In genomic region chr13:95636853-95637252, GRCh38 we compare ENCODE assay signal across 15 cellular contexts. TPM values are rescaled to one million over a fixed set of nuclear protein-coding genes. Genes with fewer than 3 reads are reported as not detected.
DNase-seq lines count a peak whose midpoint lies in the region; ATAC-seq and TF ChIP-seq lines count a peak whose summit lies in the region.
"Had no signal": no experiment of that assay in that cellular context is flagged by ENCODE, and none has a peak within 500 bp of the region (broad histone marks: within the 10 kb centered on the region; RNA-seq: fewer than 3 reads in every experiment).

No MANE protein-coding gene starts in this region.

- H3K4me1 Mint-ChIP-seq in activated T-cell treated with anti-CD3 and anti-CD28 coated beads, Interleukin-2, amount 50 U/mL, for 72 hours (ENCODE audit: low read depth): peaks cover 20% of the 10 kb centered on the region
- peaks cover 11% of the 10 kb centered on the region for H3K4me1 Mint-ChIP-seq in activated naive CD8-positive, alpha-beta T cell treated with anti-CD3 and anti-CD28 coated beads, Interleukin-2, amount 10 ng/mL, durations not matched to agents 7 days and 5 days
- peaks cover 23% of the 10 kb centered on the region for H3K4me1 Mint-ChIP-seq in stimulated activated naive CD8-positive, alpha-beta T cell treated with anti-CD3 and anti-CD28 coated beads, Interleukin-15, amount 100 ng/mL, for 72 hours

- no peaks in the 10 kb centered on the region for H4K20me1 ChIP-seq in SK-N-SH (ENCODE audit: insufficient read depth)

- H3K27me3 Mint-ChIP-seq in activated T-cell treated with anti-CD3 and anti-CD28 coated beads, Interleukin-2, amount 50 U/mL, for 72 hours (ENCODE audit: low read depth): peaks cover 35% of the 10 kb centered on the region
- peaks cover 30% of the 10 kb centered on the region for H3K27me3 Mint-ChIP-seq in activated naive CD8-positive, alpha-beta T cell treated with anti-CD3 and anti-CD28 coated beads, Interleukin-2, amount 10 ng/mL, durations not matched to agents 7 days and 5 days
- peaks cover 40% of the 10 kb centered on the region for H3K27me3 Mint-ChIP-seq in stimulated activated naive CD8-positive, alpha-beta T cell treated with anti-CD3 and anti-CD28 coated beads, Interleukin-15, amount 100 ng/mL, for 72 hours

- H3K4me3 ChIP-seq in SK-N-SH (ENCODE audit: low read depth in 2 of 2, low read length in 1 of 2): no peak overlapping the region
- H3K4me3 ChIP-seq: HAP-1 had no signal

- no peak for TF ChIP-seq RAD21 in SK-N-SH (IDR thresholded peaks at IDR 0.05; ENCODE audit: low read length)

- H2AFZ ChIP-seq in SK-N-SH (ENCODE audit: low read depth): no peak overlapping the region

- no peaks in the 10 kb centered on the region for H3K9me3 ChIP-seq in SK-N-SH
- H3K9me3 ChIP-seq: HAP-1 had no signal

- no peak for TF ChIP-seq EP300 in SK-N-SH (IDR thresholded peaks at IDR 0.05; ENCODE audit: borderline replicate concordance in 1 of 2, low read depth in 1 of 2, low read length in 1 of 2)

- no peaks in the 10 kb centered on the region for H3F3A ChIP-seq in SK-N-SH (replicated peaks; ENCODE audit: insufficient read depth)

- CTCF ChIA-PET in SK-N-SH (lab: Yijun Ruan, JAX): interaction anchor here (0.7 kb wide), 1 partner anchor 27 kb away, joined by 3 read pairs; no protein-coding TSS in a partner anchor

- H3K27ac ChIP-seq in SK-N-SH (ENCODE audit: low read depth in 2 of 2, low read length in 1 of 2): no peak overlapping the region
- H3K27ac ChIP-seq: C4-2B had no signal

- no peak overlapping the region for H3K9ac ChIP-seq in SK-N-SH

- H3K27me3 ChIP-seq in SK-N-SH (ENCODE audit: insufficient read depth): no peaks in the 10 kb centered on the region

- peaks cover 22% of the 10 kb centered on the region; the same call in 1 of the 2 replicates for H3K79me2 ChIP-seq in SK-N-SH (ENCODE audit: insufficient read depth)

- peak overlapping the region in 1 of 2 donors; percentile 18 for H3K4me3 Mint-ChIP-seq in activated T-cell treated with anti-CD3 and anti-CD28 coated beads, Interleukin-2, amount 50 U/mL, for 72 hours
- H3K4me3 Mint-ChIP-seq in activated naive CD8-positive, alpha-beta T cell treated with anti-CD3 and anti-CD28 coated beads, Interleukin-2, amount 10 ng/mL, durations not matched to agents 7 days and 5 days: peak overlapping the region; percentile 11
- no peak overlapping the region for H3K4me3 Mint-ChIP-seq in stimulated activated naive CD8-positive, alpha-beta T cell treated with anti-CD3 and anti-CD28 coated beads, Interleukin-15, amount 100 ng/mL, for 72 hours

- H3K36me3 Mint-ChIP-seq in activated T-cell treated with anti-CD3 and anti-CD28 coated beads, Interleukin-2, amount 50 U/mL, for 72 hours (ENCODE audit: insufficient read depth in 2 of 2): no peaks in the 10 kb centered on the region
- no peaks in the 10 kb centered on the region for H3K36me3 Mint-ChIP-seq in activated naive CD8-positive, alpha-beta T cell treated with anti-CD3 and anti-CD28 coated beads, Interleukin-2, amount 10 ng/mL, durations not matched to agents 7 days and 5 days

- no peak for DNase-seq in activated T-cell treated with anti-CD3 and anti-CD28 coated beads, Interleukin-2, amount 50 U/mL, for 72 hours
- DNase-seq in activated T-cell treated with anti-CD3 and anti-CD28 coated beads, Interleukin-2, amount 50 U/mL, for 48 hours: no peak
- DNase-seq in SK-N-SH (no peak), NCI-H1048 (lab: John Stamatoyannopoulos, UW) (no peak), NCI-H526 treated with DMSO at 0.1 percent for 48 hours (lab: John Stamatoyannopoulos, UW) (no peak)
- no peak for DNase-seq in activated naive CD8-positive, alpha-beta T cell treated with anti-CD3 and anti-CD28 coated beads, Interleukin-2, amount 10 ng/mL, durations not matched to agents 7 days and 5 days
- peak in 1 of 2 donors; percentile 3 for DNase-seq in stimulated activated naive CD8-positive, alpha-beta T cell treated with anti-CD3 and anti-CD28 coated beads, Interleukin-15, amount 100 ng/mL, for 72 hours
- DNase-seq: GDM1, Kasumi-1, NCI-H1417 treated with DMSO at 0.1 percent for 48 hours, NCI-H2029 treated with DMSO at 0.1 percent for 48 hours, NCI-H774 had no signal

- no peak overlapping the region for H3K4me2 ChIP-seq in SK-N-SH

- peaks cover 0 to 6% of the 10 kb centered on the region in 2 experiments; a peak in 2 of 4 replicates for H3K4me1 ChIP-seq in SK-N-SH (ENCODE audit: control insufficient read depth in 1 of 2, insufficient read depth in 2 of 2, low read depth in 1 of 2, low read length in 1 of 2)
- H3K4me1 ChIP-seq: HAP-1 had no signal

- TF ChIP-seq CTCF in SK-N-SH (IDR thresholded peaks at IDR 0.05): no peak

- no peak overlapping the region for H3K27ac Mint-ChIP-seq in activated T-cell treated with anti-CD3 and anti-CD28 coated beads, Interleukin-2, amount 50 U/mL, for 72 hours
- peak overlapping the region; percentile 0 for H3K27ac Mint-ChIP-seq in activated naive CD8-positive, alpha-beta T cell treated with anti-CD3 and anti-CD28 coated beads, Interleukin-2, amount 10 ng/mL, durations not matched to agents 7 days and 5 days
- H3K27ac Mint-ChIP-seq in stimulated activated naive CD8-positive, alpha-beta T cell treated with anti-CD3 and anti-CD28 coated beads, Interleukin-15, amount 100 ng/mL, for 72 hours: no peak overlapping the region

- no peaks in the 10 kb centered on the region for H3K9me3 Mint-ChIP-seq in activated T-cell treated with anti-CD3 and anti-CD28 coated beads, Interleukin-2, amount 50 U/mL, for 72 hours
- no peaks in the 10 kb centered on the region for H3K9me3 Mint-ChIP-seq in activated naive CD8-positive, alpha-beta T cell treated with anti-CD3 and anti-CD28 coated beads, Interleukin-2, amount 10 ng/mL, durations not matched to agents 7 days and 5 days
- no peaks in the 10 kb centered on the region for H3K9me3 Mint-ChIP-seq in stimulated activated naive CD8-positive, alpha-beta T cell treated with anti-CD3 and anti-CD28 coated beads, Interleukin-15, amount 100 ng/mL, for 72 hours

- POLR2A ChIA-PET in SK-N-SH (lab: Yijun Ruan, JAX): no interaction called here
- POLR2A ChIA-PET in activated naive CD8-positive, alpha-beta T cell treated with anti-CD3 and anti-CD28 coated beads, Interleukin-2, amount 10 ng/mL, durations not matched to agents 7 days and 5 days (lab: Charles Lee): no interaction called here

- H3K36me3 ChIP-seq in SK-N-SH (replicated peaks in 1 of 2; ENCODE audit: control insufficient read depth in 1 of 2, insufficient read depth in 2 of 2, low read length in 1 of 2): peaks cover 50 to 67% of the 10 kb centered on the region in 2 experiments

- no peaks in the 10 kb centered on the region for H3K9me2 ChIP-seq in SK-N-SH

- peak; percentile 61 to 80 for ATAC-seq in activated T-cell treated with anti-CD3 and anti-CD28 coated beads, Interleukin-2, amount 50 U/mL, for 72 hours (replicated peaks in 1 of 2)
- ATAC-seq in activated naive CD8-positive, alpha-beta T cell treated with anti-CD3 and anti-CD28 coated beads, Interleukin-2, amount 10 ng/mL, durations not matched to agents 7 days and 5 days (ENCODE audit: low read depth): peak; percentile 77
- ATAC-seq in stimulated activated naive CD8-positive, alpha-beta T cell treated with anti-CD3 and anti-CD28 coated beads, Interleukin-15, amount 100 ng/mL, for 72 hours: peak; percentile 52

TF ChIP-seq in SK-N-SH, 30 proteins besides CTCF, POLR2A, EP300 and RAD21 (continues in another document):
- TF ChIP-seq GATA2 (CRISPR knock-in tag; IDR thresholded peaks at IDR 0.05): no peak
- no peak for TF ChIP-seq JUND (IDR thresholded peaks at IDR 0.05)
- TF ChIP-seq MXI1 (IDR thresholded peaks at IDR 0.05; ENCODE audit: low read depth, low read length): no peak
- TF ChIP-seq REST (IDR thresholded peaks at IDR 0.05; ENCODE audit: low read depth, low read length): no peak

RNA-seq across cellular contexts. Expression of gene DZIP1, which starts 7.7 kb away (rescaled TPM):
- total RNA-seq in activated T-cell treated with anti-CD3 and anti-CD28 coated beads, Interleukin-2, amount 50 U/mL, for 72 hours: under 1 TPM; 0.19 to 0.31 TPM
- 15.0 and 15.2 TPM in 2 replicates for polyA plus RNA-seq in SK-N-SH (2012; rRNA removed)
- polyA plus RNA-seq in SK-N-SH (2012; cell fraction: cytosol; rRNA removed): 13.9 and 16.3 TPM in 2 replicates
- 31.3 and 43.5 TPM in 2 replicates for polyA plus RNA-seq in SK-N-SH (2012; cell fraction: nucleus; rRNA removed)
- total RNA-seq in activated naive CD8-positive, alpha-beta T cell treated with anti-CD3 and anti-CD28 coated beads, Interleukin-2, amount 10 ng/mL, durations not matched to agents 7 days and 5 days: under 1 TPM; 0.17 to 0.45 TPM
- total RNA-seq: HT-29 had no signal

RNA-seq across cellular contexts. Expression of gene DNAJC3, which starts 40.1 kb away (rescaled TPM):
- total RNA-seq in activated T-cell treated with anti-CD3 and anti-CD28 coated beads, Interleukin-2, amount 50 U/mL, for 72 hours: 10 to 100 TPM; 22.3 to 24.9 TPM
- 5.8 and 8.2 TPM in 2 replicates for polyA plus RNA-seq in SK-N-SH (2012; rRNA removed)
- polyA plus RNA-seq in SK-N-SH (2012; cell fraction: cytosol; rRNA removed): 8.7 and 9.4 TPM in 2 replicates
- polyA plus RNA-seq in SK-N-SH (2012; cell fraction: nucleus; rRNA removed): 2.3 and 5.1 TPM in 2 replicates
- 10 to 100 TPM; 14.9 to 16.6 TPM for total RNA-seq in activated naive CD8-positive, alpha-beta T cell treated with anti-CD3 and anti-CD28 coated beads, Interleukin-2, amount 10 ng/mL, durations not matched to agents 7 days and 5 days
